31 cellular contexts compared by ENCODE assay signal in genomic region chr3:138494607-138494929, GRCh38.
A peak's percentile ranks its signal among the peaks of the same experiment; 100 is the strongest.
DNase-seq lines count a peak whose midpoint lies in the region; ATAC-seq and TF ChIP-seq lines count a peak whose summit lies in the region.
"Had no signal": no experiment of that assay in that cellular context is flagged by ENCODE, and none has a peak within 500 bp of the region (broad histone marks: within the 10 kb centered on the region; RNA-seq: fewer than 3 reads in every experiment).

No MANE protein-coding gene starts in this region.

- H3K9me3 ChIP-seq in heart right ventricle, result peaks cover 0 to 10% (median 0%) of the 10 kb centered on the region in 11 donors
- no peaks in the 10 kb centered on the region for H3K9me3 ChIP-seq in RWPE2 (ENCODE audit: severe bottlenecking)
- peaks cover 0 to 1% of the 10 kb centered on the region in 2 donors for H3K9me3 ChIP-seq in left lung
- H3K9me3 ChIP-seq: gastroesophageal sphincter, sigmoid colon had no signal

- intact Hi-C loops in heart right ventricle (cut with DNase I) (no loop called here), left ventricle myocardium superior (cut with micrococcal nuclease) (no loop called here), left lung (cut with DNase I) (no loop called here), natural killer cell (cut with micrococcal nuclease) (no loop called here)

- H3K4me3 Mint-ChIP-seq in natural killer cell, result no peak overlapping the region
- H3K4me3 Mint-ChIP-seq: activated CD8-positive, alpha-beta T cell treated with anti-CD3 and anti-CD28 coated beads, Interleukin-2, amount 10 ng/mL, durations not matched to agents 7 days and 5 days; B cell; brain; CD8-positive, alpha-beta memory T cell; stimulated activated naive B cell treated with anti-CD40 and anti-IgM and Interleukin-4, amounts not matched to agents 10 μg/mL and 1 μg/mL and 100 μg/mL, for 72 hours had no signal

- H3K27ac Mint-ChIP-seq in natural killer cell, result no peak overlapping the region
- H3K27ac Mint-ChIP-seq: activated CD8-positive, alpha-beta T cell treated with anti-CD3 and anti-CD28 coated beads, Interleukin-2, amount 10 ng/mL, durations not matched to agents 7 days and 5 days; activated T-helper 2 cell treated with anti-CD3 and anti-CD28 coated beads, Interferon-gamma antibody, Interleukin-2, Interleukin-4, amounts not matched to agents 10 μg/mL and 5 μg/mL and 100 μg/mL, durations not matched to agents 14 hours and 24 hours and 36 hours; B cell; progenitor cell of endocrine pancreas; stimulated activated naive B cell treated with anti-CD40 and anti-IgM and Interleukin-4, amounts not matched to agents 10 μg/mL and 1 μg/mL and 100 μg/mL, for 72 hours had no signal

- peaks cover 15% of the 10 kb centered on the region for H3K36me3 Mint-ChIP-seq in natural killer cell

- ATAC-seq in heart right ventricle (peak in 4 of 8 donors; percentile 64 to 79 (median 74)), left ventricle myocardium superior (no peak), RWPE2 (ENCODE audit: low read depth) (no peak), left lung (peak; percentile 72), natural killer cell (no peak)
- ATAC-seq: activated CD8-positive, alpha-beta T cell treated with anti-CD3 and anti-CD28 coated beads, Interleukin-2, amount 10 ng/mL, durations not matched to agents 7 days and 5 days; gastroesophageal sphincter; GM12878; stimulated activated naive B cell treated with anti-CD40 and anti-IgM and Interleukin-4, amounts not matched to agents 10 μg/mL and 1 μg/mL and 100 μg/mL, for 72 hours had no signal

- H3K27me3 Mint-ChIP-seq in natural killer cell (ENCODE audit: low read depth in 2 of 2), result no peaks in the 10 kb centered on the region
- H3K27me3 Mint-ChIP-seq: B cell; brain; progenitor cell of endocrine pancreas; stimulated activated naive B cell treated with anti-CD40 and anti-IgM and Interleukin-4, amounts not matched to agents 10 μg/mL and 1 μg/mL and 100 μg/mL, for 72 hours had no signal

- H3K27ac ChIP-seq in heart right ventricle (peak overlapping the region in 8 of 10 donors; percentile 9 to 77 (median 50)), RWPE2 (ENCODE audit: poor library complexity, severe bottlenecking) (peak overlapping the region; percentile 74), left lung (peak overlapping the region in 1 of 2 donors; percentile 30)
- H3K27ac ChIP-seq: gastroesophageal sphincter, WERI-Rb-1 had no signal

- H3K27me3 ChIP-seq in heart right ventricle (no peaks in the 10 kb centered on the region), RWPE2 (ENCODE audit: insufficient read depth, poor library complexity, severe bottlenecking) (no peaks in the 10 kb centered on the region), left lung (no peaks in the 10 kb centered on the region)
- H3K27me3 ChIP-seq: gastroesophageal sphincter, sigmoid colon had no signal

- peaks cover 0 to 12% (median 1%) of the 10 kb centered on the region in 9 donors for H3K36me3 ChIP-seq in heart right ventricle
- H3K36me3 ChIP-seq in RWPE2 (ENCODE audit: low read depth), result no peaks in the 10 kb centered on the region
- H3K36me3 ChIP-seq in left lung, result peaks cover 0 to 9% of the 10 kb centered on the region in 2 donors
- H3K36me3 ChIP-seq: WERI-Rb-1 had no signal

- TF ChIP-seq CTCF in heart right ventricle (IDR thresholded peaks at IDR 0.05) (no peak), RWPE2 (IDR thresholded peaks at IDR 0.05; ENCODE audit: poor library complexity, severe bottlenecking) (no peak), left lung (IDR thresholded peaks at IDR 0.05) (no peak), natural killer cell (IDR thresholded peaks at IDR 0.05) (no peak)

- H3K9me3 Mint-ChIP-seq in natural killer cell, result peaks cover 3 to 6% of the 10 kb centered on the region in 2 donors

- no peaks in the 10 kb centered on the region for H3K4me1 Mint-ChIP-seq in natural killer cell
- H3K4me1 Mint-ChIP-seq: B cell; brain; CD8-positive, alpha-beta memory T cell; stimulated activated naive B cell treated with anti-CD40 and anti-IgM and Interleukin-4, amounts not matched to agents 10 μg/mL and 1 μg/mL and 100 μg/mL, for 72 hours had no signal

- H3K4me3 ChIP-seq in heart right ventricle, result no peak overlapping the region
- H3K4me3 ChIP-seq in RWPE2 (ENCODE audit: severe bottlenecking), result no peak overlapping the region
- H3K4me3 ChIP-seq in left lung, result no peak overlapping the region
- H3K4me3 ChIP-seq: gastroesophageal sphincter, GM12878, sigmoid colon had no signal

- H3K4me1 ChIP-seq in heart right ventricle (peaks cover 0 to 27% (median 4%) of the 10 kb centered on the region in 9 donors), RWPE2 (ENCODE audit: insufficient read depth, poor library complexity, severe bottlenecking) (peaks cover 14% of the 10 kb centered on the region), left lung (peaks cover 0 to 23% of the 10 kb centered on the region in 2 donors)
- H3K4me1 ChIP-seq: gastroesophageal sphincter had no signal

- DNase-seq in heart right ventricle, result no peak
- DNase-seq in left ventricle myocardium superior, result no peak
- DNase-seq in RWPE2 (ENCODE audit: low spot score), result no peak
- no peak for DNase-seq in left lung
- no peak for DNase-seq in LoVo (ENCODE audit: low spot score)
- DNase-seq in natural killer cell, result no peak
- DNase-seq in DMS153 treated with DMSO at 0.1 percent for 48 hours (lab: John Stamatoyannopoulos, UW; ENCODE audit: unreplicated experiment), result no peak
- DNase-seq in medulla oblongata (ENCODE audit: extremely low spot score), result no peak
- DNase-seq: activated CD4-positive, alpha-beta T cell treated with anti-CD3 and anti-CD28 coated beads for 4 hours; activated CD8-positive, alpha-beta T cell treated with anti-CD3 and anti-CD28 coated beads, Interleukin-2, amount 10 ng/mL, durations not matched to agents 7 days and 5 days; activated naive CD4-positive, alpha-beta T cell treated with anti-CD3 and anti-CD28 coated beads, Interleukin-2, amount 50 U/mL, for 16 hours; CD8-positive, alpha-beta memory T cell; DMS 273 treated with DMSO at 0.1 percent for 48 hours; H7; hippocampal formation; MM.1S; NCI-H1930; NCI-H2171 treated with DMSO at 0.1 percent for 48 hours; NCI-H526; SHP77 treated with DMSO at 0.1 percent for 48 hours; sigmoid colon; stimulated activated naive B cell treated with anti-CD40 and anti-IgM and Interleukin-4, amounts not matched to agents 10 μg/mL and 1 μg/mL and 100 μg/mL, for 72 hours; substantia nigra; T1000; WERI-Rb-1 had no signal
